31 cellular contexts compared by ENCODE assay signal in the genomic region with DNA sequence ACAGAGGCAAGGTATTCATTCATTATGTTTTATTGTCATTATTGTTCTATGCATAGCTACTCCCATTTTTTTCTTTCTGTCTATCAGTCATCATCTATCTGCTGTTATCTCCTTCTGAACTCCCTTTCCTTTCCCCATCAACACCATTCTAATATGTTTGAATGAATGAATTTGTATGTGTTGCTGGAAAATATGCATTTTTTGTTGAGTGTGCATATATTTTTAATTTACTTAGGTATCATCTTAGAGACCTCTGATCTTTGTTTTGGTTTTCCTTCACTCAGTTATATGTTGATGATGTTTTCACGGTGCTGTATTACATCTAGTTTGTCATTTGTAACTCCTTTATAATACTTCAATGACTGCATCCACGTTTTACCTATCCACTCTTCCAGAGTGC. TPM values are rescaled to one million over a fixed set of nuclear protein-coding genes. Genes with fewer than 3 reads are reported as not detected.
"Had no signal": no experiment of that assay in that cellular context is flagged by ENCODE, and none has a peak within 500 bp of the region (broad histone marks: within the 10 kb centered on the region; RNA-seq: fewer than 3 reads in every experiment).

No MANE protein-coding gene starts in this region.

- H2AFZ ChIP-seq: hepatocyte had no signal

- H3K4me1 ChIP-seq: esophagus squamous epithelium, gastroesophageal sphincter, heart left ventricle, left lung, lower lobe of right lung had no signal

- H3K27me3 ChIP-seq: dorsolateral prefrontal cortex, esophagus squamous epithelium, gastroesophageal sphincter, heart left ventricle, hepatocyte, left lung had no signal

- H3K27ac ChIP-seq: coronary artery, dorsolateral prefrontal cortex, epithelial cell of prostate, esophagus squamous epithelium, gastroesophageal sphincter, heart left ventricle, hepatocyte, left lung, lower lobe of right lung had no signal

- DNase-seq: dermis blood vessel endothelial cell; dorsolateral prefrontal cortex; effector CD4-positive, alpha-beta T cell; effector memory CD4-positive, alpha-beta T cell; erythroblast; esophagus squamous epithelium; foreskin fibroblast; heart left ventricle; hypothalamus; left cardiac atrium; left lung; left ventricle myocardium superior; lower lobe of right lung; mesenchymal stem cell; mucosa of descending colon; naive B cell had no signal

- H3K4me3 ChIP-seq: coronary artery, dorsolateral prefrontal cortex, esophagus squamous epithelium, gastroesophageal sphincter, heart left ventricle, hepatocyte, left lung, lower lobe of right lung, mucosa of descending colon had no signal

- H3K79me2 ChIP-seq: hepatocyte had no signal

- FAIRE-seq: colon, endometrium, frontal cortex, islet of Langerhans, keratinocyte had no signal

- ATAC-seq: esophagus mucosa, gastroesophageal sphincter, heart left ventricle, left cardiac atrium, left lung, left ventricle myocardium superior, lower lobe of right lung, mucosa of descending colon had no signal

- H3K36me3 ChIP-seq: esophagus squamous epithelium, gastroesophageal sphincter, heart left ventricle, left lung, lower lobe of right lung had no signal

- H3K4me2 ChIP-seq: hepatocyte had no signal

RNA-seq across cellular contexts. Expression of gene PRL, which starts 12.1 kb away (rescaled TPM):
- total RNA-seq: dermis blood vessel endothelial cell, dorsolateral prefrontal cortex, esophagus mucosa, esophagus squamous epithelium, frontal cortex, gastroesophageal sphincter, heart left ventricle, hepatocyte, kidney epithelial cell, left cardiac atrium, left ventricle myocardium superior, lower leg skin, lower lobe of right lung, lung microvascular endothelial cell, mesothelial cell of epicardium, mucosa of descending colon, myocyte had no signal
- polyA plus RNA-seq: heart left ventricle, hepatocyte, keratinocyte had no signal
